In the genomic region with DNA sequence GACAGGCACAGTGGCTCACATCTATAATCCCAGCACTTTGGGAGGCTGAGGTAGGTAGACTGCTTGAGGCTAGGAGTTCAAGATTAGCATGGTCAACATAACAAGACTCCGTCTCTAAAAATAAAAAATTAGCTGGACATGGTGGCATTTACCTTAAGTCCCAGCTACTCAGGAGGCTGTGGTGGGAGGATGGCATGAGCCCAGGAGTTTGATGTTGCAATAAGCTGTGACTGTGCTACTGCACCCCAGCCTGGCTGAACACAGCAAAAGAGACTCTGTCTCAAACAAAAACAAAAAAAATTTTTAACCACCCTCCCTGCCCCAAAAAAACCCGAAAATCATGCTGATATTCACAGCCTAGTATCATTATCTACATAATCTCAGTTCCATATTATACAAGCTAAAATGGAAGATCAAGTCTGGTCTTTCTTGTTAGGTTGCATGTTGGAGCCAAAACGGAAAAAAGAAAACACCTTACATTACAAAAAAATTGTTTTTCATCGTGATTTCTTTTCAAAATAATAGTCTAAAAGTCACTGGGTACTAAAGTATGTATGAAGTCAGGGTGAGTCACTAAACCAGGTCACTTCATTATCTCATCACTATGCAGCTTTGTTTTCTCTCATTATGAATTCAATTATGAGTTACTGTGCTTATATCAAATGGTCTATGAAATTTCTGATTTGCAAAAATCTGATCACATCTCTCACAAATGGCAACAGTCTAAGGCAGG, we compare ENCODE assay signal across 11 cellular contexts. TPM values are rescaled to one million over a fixed set of nuclear protein-coding genes. Genes with fewer than 3 reads are reported as not detected.
A peak's percentile ranks its signal among the peaks of the same experiment; 100 is the strongest.
DNase-seq lines count a peak whose midpoint lies in the region; ATAC-seq and TF ChIP-seq lines count a peak whose summit lies in the region.
"Had no signal": no experiment of that assay in that cellular context is flagged by ENCODE, and none has a peak within 500 bp of the region (broad histone marks: within the 10 kb centered on the region; RNA-seq: fewer than 3 reads in every experiment).

No MANE protein-coding gene starts in this region.

- POLR2A ChIA-PET in naive thymus-derived CD4-positive, alpha-beta T cell (lab: Charles Lee): no interaction called here

- no peak overlapping the region for H3K4me3 ChIP-seq in CD4-positive, CD25-positive, alpha-beta regulatory T cell (ENCODE audit: low read depth, low read length)
- H3K4me3 ChIP-seq in NB4 (ENCODE audit: low read depth, low read length) (no peak overlapping the region), epithelial cell of esophagus (ENCODE audit: low read length) (peak overlapping the region; percentile 28)
- no peak overlapping the region for H3K4me3 ChIP-seq in naive thymus-derived CD4-positive, alpha-beta T cell (ENCODE audit: low read length)
- H3K4me3 ChIP-seq: cardiac muscle cell had no signal

- CTCF ChIA-PET in naive thymus-derived CD4-positive, alpha-beta T cell (lab: Charles Lee): interaction anchor here (1.2 kb wide), 1 partner anchor 201 kb away, joined by 5 read pairs; no protein-coding TSS in a partner anchor
- CTCF ChIA-PET in activated CD8-positive, alpha-beta memory T cell treated with anti-CD3 and anti-CD28 coated beads, Interleukin-2, amount 10 ng/mL, durations not matched to agents 7 days and 5 days (lab: Charles Lee): interaction anchor here (1.2 kb wide), 1 partner anchor 241 kb away, joined by 5 read pairs; no protein-coding TSS in a partner anchor

- intact Hi-C loops in naive thymus-derived CD4-positive, alpha-beta T cell (cut with micrococcal nuclease): no loop called here

- no peaks in the 10 kb centered on the region for H3K9me3 Mint-ChIP-seq in CD4-positive, CD25-positive, alpha-beta regulatory T cell
- no peaks in the 10 kb centered on the region for H3K9me3 Mint-ChIP-seq in naive thymus-derived CD4-positive, alpha-beta T cell
- no peaks in the 10 kb centered on the region for H3K9me3 Mint-ChIP-seq in glutamatergic neuron (ENCODE audit: unreplicated experiment)
- H3K9me3 Mint-ChIP-seq in activated CD8-positive, alpha-beta memory T cell treated with anti-CD3 and anti-CD28 coated beads, Interleukin-2, amount 10 ng/mL, durations not matched to agents 7 days and 5 days (ENCODE audit: low read depth): no peaks in the 10 kb centered on the region
- no peaks in the 10 kb centered on the region for H3K9me3 Mint-ChIP-seq in activated naive CD8-positive, alpha-beta T cell treated with anti-CD3 and anti-CD28 coated beads for 36 hours
- H3K9me3 Mint-ChIP-seq: IgD-negative memory B cell, immature natural killer cell had no signal

- peaks cover 3% of the 10 kb centered on the region for H3K36me3 Mint-ChIP-seq in CD4-positive, CD25-positive, alpha-beta regulatory T cell
- H3K36me3 Mint-ChIP-seq in naive thymus-derived CD4-positive, alpha-beta T cell: peaks cover 0 to 14% (median 2%) of the 10 kb centered on the region in 5 donors
- no peaks in the 10 kb centered on the region for H3K36me3 Mint-ChIP-seq in glutamatergic neuron (ENCODE audit: unreplicated experiment)
- peaks cover 5% of the 10 kb centered on the region for H3K36me3 Mint-ChIP-seq in activated CD8-positive, alpha-beta memory T cell treated with anti-CD3 and anti-CD28 coated beads, Interleukin-2, amount 10 ng/mL, durations not matched to agents 7 days and 5 days
- H3K36me3 Mint-ChIP-seq in activated naive CD8-positive, alpha-beta T cell treated with anti-CD3 and anti-CD28 coated beads for 36 hours: peaks cover 10% of the 10 kb centered on the region
- H3K36me3 Mint-ChIP-seq: IgD-negative memory B cell, immature natural killer cell had no signal

- H3K27me3 ChIP-seq in CD4-positive, CD25-positive, alpha-beta regulatory T cell (ENCODE audit: control insufficient read depth, insufficient read depth, low read length): no peaks in the 10 kb centered on the region
- H3K27me3 ChIP-seq in naive thymus-derived CD4-positive, alpha-beta T cell (ENCODE audit: control insufficient read depth in 2 of 2, insufficient read depth in 2 of 2, low read length in 2 of 2): no peaks in the 10 kb centered on the region
- H3K27me3 ChIP-seq: cardiac muscle cell had no signal

- TF ChIP-seq POLR2A in NB4 (IDR thresholded peaks at IDR 0.05; ENCODE audit: extremely low read depth, insufficient read length): no peak

- TF ChIP-seq CTCF in NB4 (IDR thresholded peaks at IDR 0.05; ENCODE audit: low read depth, low read length) (no peak), epithelial cell of esophagus (IDR thresholded peaks at IDR 0.05; ENCODE audit: insufficient read depth, low read depth, low read length, missing control alignments) (no peak), glutamatergic neuron (IDR thresholded peaks at IDR 0.05; ENCODE audit: partially characterized antibody, unreplicated experiment) (no peak)

- H3K4me3 Mint-ChIP-seq in CD4-positive, CD25-positive, alpha-beta regulatory T cell: no peak overlapping the region
- no peak overlapping the region for H3K4me3 Mint-ChIP-seq in naive thymus-derived CD4-positive, alpha-beta T cell
- H3K4me3 Mint-ChIP-seq in glutamatergic neuron (ENCODE audit: unreplicated experiment): no peak overlapping the region
- H3K4me3 Mint-ChIP-seq in activated CD8-positive, alpha-beta memory T cell treated with anti-CD3 and anti-CD28 coated beads, Interleukin-2, amount 10 ng/mL, durations not matched to agents 7 days and 5 days: no peak overlapping the region
- no peak overlapping the region for H3K4me3 Mint-ChIP-seq in activated naive CD8-positive, alpha-beta T cell treated with anti-CD3 and anti-CD28 coated beads for 36 hours
- H3K4me3 Mint-ChIP-seq: IgD-negative memory B cell, immature natural killer cell had no signal

- no peaks in the 10 kb centered on the region for H3K9me3 ChIP-seq in CD4-positive, CD25-positive, alpha-beta regulatory T cell (ENCODE audit: control insufficient read depth in 2 of 2, low read length in 2 of 2)
- no peaks in the 10 kb centered on the region for H3K9me3 ChIP-seq in naive thymus-derived CD4-positive, alpha-beta T cell (ENCODE audit: control insufficient read depth in 2 of 3, low read length in 3 of 3)

- H3K4me1 ChIP-seq in CD4-positive, CD25-positive, alpha-beta regulatory T cell (ENCODE audit: control insufficient read depth, insufficient read depth, low read length, poor library complexity, severe bottlenecking): no peaks in the 10 kb centered on the region
- no peaks in the 10 kb centered on the region for H3K4me1 ChIP-seq in naive thymus-derived CD4-positive, alpha-beta T cell (ENCODE audit: control insufficient read depth in 2 of 2, insufficient read depth in 2 of 2, low read length in 2 of 2)

- H3K27ac Mint-ChIP-seq in CD4-positive, CD25-positive, alpha-beta regulatory T cell: peak overlapping the region in 2 of 3 donors; percentile 52 to 73
- H3K27ac Mint-ChIP-seq in naive thymus-derived CD4-positive, alpha-beta T cell: peak overlapping the region in 3 of 9 donors; percentile 29 to 59 (median 38)
- H3K27ac Mint-ChIP-seq in glutamatergic neuron (ENCODE audit: unreplicated experiment): no peak overlapping the region
- H3K27ac Mint-ChIP-seq in activated CD8-positive, alpha-beta memory T cell treated with anti-CD3 and anti-CD28 coated beads, Interleukin-2, amount 10 ng/mL, durations not matched to agents 7 days and 5 days: no peak overlapping the region
- no peak overlapping the region for H3K27ac Mint-ChIP-seq in activated naive CD8-positive, alpha-beta T cell treated with anti-CD3 and anti-CD28 coated beads for 36 hours
- H3K27ac Mint-ChIP-seq: IgD-negative memory B cell had no signal

- H3K36me3 ChIP-seq in CD4-positive, CD25-positive, alpha-beta regulatory T cell (ENCODE audit: control insufficient read depth, insufficient read depth, low read length): no peaks in the 10 kb centered on the region
- H3K36me3 ChIP-seq in naive thymus-derived CD4-positive, alpha-beta T cell (ENCODE audit: control insufficient read depth in 2 of 3, insufficient read depth in 3 of 3, low read length in 3 of 3): no peaks in the 10 kb centered on the region
- H3K36me3 ChIP-seq: cardiac muscle cell had no signal

- DNase-seq in CD4-positive, CD25-positive, alpha-beta regulatory T cell: no peak
- DNase-seq in NB4 (ENCODE audit: low read depth) (peak; percentile 68), epithelial cell of esophagus (ENCODE audit: low read depth) (peak; percentile 73), glutamatergic neuron (no peak), iPS-NIHi11 (ENCODE audit: low spot score) (no peak)
- DNase-seq in naive thymus-derived CD4-positive, alpha-beta T cell: no peak
- DNase-seq in activated CD8-positive, alpha-beta memory T cell treated with anti-CD3 and anti-CD28 coated beads, Interleukin-2, amount 10 ng/mL, durations not matched to agents 7 days and 5 days: no peak
- no peak for DNase-seq in activated naive CD8-positive, alpha-beta T cell treated with anti-CD3 and anti-CD28 coated beads for 36 hours
- DNase-seq: immature natural killer cell had no signal

- H3K4me1 Mint-ChIP-seq in CD4-positive, CD25-positive, alpha-beta regulatory T cell: peaks cover 15 to 60% (median 44%) of the 10 kb centered on the region in 4 donors
- peaks cover 9 to 65% (median 47%) of the 10 kb centered on the region in 7 donors for H3K4me1 Mint-ChIP-seq in naive thymus-derived CD4-positive, alpha-beta T cell
- H3K4me1 Mint-ChIP-seq in glutamatergic neuron (ENCODE audit: low read depth, unreplicated experiment): no peaks in the 10 kb centered on the region
- peaks cover 7% of the 10 kb centered on the region for H3K4me1 Mint-ChIP-seq in activated CD8-positive, alpha-beta memory T cell treated with anti-CD3 and anti-CD28 coated beads, Interleukin-2, amount 10 ng/mL, durations not matched to agents 7 days and 5 days
- peaks cover 35% of the 10 kb centered on the region for H3K4me1 Mint-ChIP-seq in activated naive CD8-positive, alpha-beta T cell treated with anti-CD3 and anti-CD28 coated beads for 36 hours

- no peaks in the 10 kb centered on the region for H3K27me3 Mint-ChIP-seq in CD4-positive, CD25-positive, alpha-beta regulatory T cell
- H3K27me3 Mint-ChIP-seq in naive thymus-derived CD4-positive, alpha-beta T cell: no peaks in the 10 kb centered on the region
- H3K27me3 Mint-ChIP-seq in glutamatergic neuron (ENCODE audit: unreplicated experiment): peaks cover 2% of the 10 kb centered on the region
- H3K27me3 Mint-ChIP-seq in activated CD8-positive, alpha-beta memory T cell treated with anti-CD3 and anti-CD28 coated beads, Interleukin-2, amount 10 ng/mL, durations not matched to agents 7 days and 5 days: no peaks in the 10 kb centered on the region
- no peaks in the 10 kb centered on the region for H3K27me3 Mint-ChIP-seq in activated naive CD8-positive, alpha-beta T cell treated with anti-CD3 and anti-CD28 coated beads for 36 hours
- H3K27me3 Mint-ChIP-seq: IgD-negative memory B cell had no signal

- ATAC-seq in CD4-positive, CD25-positive, alpha-beta regulatory T cell (ENCODE audit: low read depth in 2 of 2): peak in 1 of 2 donors; percentile 50
- peak; percentile 38 for ATAC-seq in naive thymus-derived CD4-positive, alpha-beta T cell
- no peak for ATAC-seq in activated CD8-positive, alpha-beta memory T cell treated with anti-CD3 and anti-CD28 coated beads, Interleukin-2, amount 10 ng/mL, durations not matched to agents 7 days and 5 days

- no peak overlapping the region for H3K27ac ChIP-seq in CD4-positive, CD25-positive, alpha-beta regulatory T cell (ENCODE audit: insufficient read depth, low read length, poor library complexity, severe bottlenecking)
- H3K27ac ChIP-seq in naive thymus-derived CD4-positive, alpha-beta T cell (ENCODE audit: low read depth, low read length): no peak overlapping the region
- H3K27ac ChIP-seq: cardiac muscle cell had no signal

RNA-seq across cellular contexts. Expression of a gene that starts 13.8 kb away (rescaled TPM):
- total RNA-seq in CD4-positive, CD25-positive, alpha-beta regulatory T cell: 14.9 TPM
- 1 to 10 TPM; 3.4 to 5.2 (median 3.7) TPM for polyA plus RNA-seq in CD4-positive, CD25-positive, alpha-beta regulatory T cell
- 1 to 10 TPM; 6.7 to 9.7 (median 7.2) TPM for total RNA-seq in naive thymus-derived CD4-positive, alpha-beta T cell
- 1 to 10 TPM; 2.6 to 2.7 TPM for polyA plus RNA-seq in naive thymus-derived CD4-positive, alpha-beta T cell
- total RNA-seq in glutamatergic neuron (ENCODE audit: unreplicated experiment): 3.4 TPM
- total RNA-seq in activated CD8-positive, alpha-beta memory T cell treated with anti-CD3 and anti-CD28 coated beads, Interleukin-2, amount 10 ng/mL, durations not matched to agents 7 days and 5 days: 1 to 10 TPM; 8.4 to 8.7 TPM
- total RNA-seq in activated naive CD8-positive, alpha-beta T cell treated with anti-CD3 and anti-CD28 coated beads for 36 hours: 1 to 10 TPM; 7.0 to 7.1 TPM

Comparison
In these comparisons a context has a peak if more than half of its experiments do, and no peak if none do; other contexts are left out.
1. DNase-seq: peak in NB4 (single experiment) and epithelial cell of esophagus (single experiment); none in CD4-positive, CD25-positive, alpha-beta regulatory T cell (0 of 3), naive thymus-derived CD4-positive, alpha-beta T cell (0 of 9), glutamatergic neuron (single experiment), activated CD8-positive, alpha-beta memory T cell treated with anti-CD3 and anti-CD28 coated beads, Interleukin-2, amount 10 ng/mL, durations not matched to agents 7 days and 5 days (single experiment), iPS-NIHi11 (single experiment) and activated naive CD8-positive, alpha-beta T cell treated with anti-CD3 and anti-CD28 coated beads for 36 hours (single experiment).
2. H3K27ac Mint-ChIP-seq: peak in CD4-positive, CD25-positive, alpha-beta regulatory T cell (2 of 3); none in glutamatergic neuron (single experiment), activated CD8-positive, alpha-beta memory T cell treated with anti-CD3 and anti-CD28 coated beads, Interleukin-2, amount 10 ng/mL, durations not matched to agents 7 days and 5 days (single experiment) and activated naive CD8-positive, alpha-beta T cell treated with anti-CD3 and anti-CD28 coated beads for 36 hours (single experiment).